In genomic region chr6:70724524-70724923, GRCh38 we compare ENCODE assay signal across 1 cellular context.
TF ChIP-seq lines count a peak whose summit lies in the region.

No MANE protein-coding gene starts in this region.

TF ChIP-seq in SK-N-SH, 30 proteins besides CTCF, POLR2A, EP300 and RAD21 (continued from another document):
- TF ChIP-seq, protein P1, sequence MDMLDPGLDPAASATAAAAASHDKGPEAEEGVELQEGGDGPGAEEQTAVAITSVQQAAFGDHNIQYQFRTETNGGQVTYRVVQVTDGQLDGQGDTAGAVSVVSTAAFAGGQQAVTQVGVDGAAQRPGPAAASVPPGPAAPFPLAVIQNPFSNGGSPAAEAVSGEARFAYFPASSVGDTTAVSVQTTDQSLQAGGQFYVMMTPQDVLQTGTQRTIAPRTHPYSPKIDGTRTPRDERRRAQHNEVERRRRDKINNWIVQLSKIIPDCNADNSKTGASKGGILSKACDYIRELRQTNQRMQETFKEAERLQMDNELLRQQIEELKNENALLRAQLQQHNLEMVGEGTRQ (IDR thresholded peaks at IDR 0.05; ENCODE audit: borderline replicate concordance, low read depth, low read length) = no peak
- TF ChIP-seq FOSL2 (IDR thresholded peaks at IDR 0.05; ENCODE audit: borderline replicate concordance, low read depth) (no peak), IRF3 (IDR thresholded peaks at IDR 0.05; ENCODE audit: low read depth, low read length) (no peak), ZBTB33 (IDR thresholded peaks at IDR 0.05; ENCODE audit: borderline replicate concordance, low read depth) (no peak), TCF12 (IDR thresholded peaks at IDR 0.05) (no peak)
- TF ChIP-seq, protein P2, sequence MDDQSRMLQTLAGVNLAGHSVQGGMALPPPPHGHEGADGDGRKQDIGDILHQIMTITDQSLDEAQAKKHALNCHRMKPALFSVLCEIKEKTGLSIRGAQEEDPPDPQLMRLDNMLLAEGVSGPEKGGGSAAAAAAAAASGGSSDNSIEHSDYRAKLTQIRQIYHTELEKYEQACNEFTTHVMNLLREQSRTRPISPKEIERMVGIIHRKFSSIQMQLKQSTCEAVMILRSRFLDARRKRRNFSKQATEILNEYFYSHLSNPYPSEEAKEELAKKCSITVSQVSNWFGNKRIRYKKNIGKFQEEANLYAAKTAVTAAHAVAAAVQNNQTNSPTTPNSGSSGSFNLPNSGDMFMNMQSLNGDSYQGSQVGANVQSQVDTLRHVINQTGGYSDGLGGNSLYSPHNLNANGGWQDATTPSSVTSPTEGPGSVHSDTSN (IDR thresholded peaks at IDR 0.05) = no peak
TF ChIP-seq in SK-N-SH: peak in this region for 0.
